17 cellular contexts compared by ENCODE assay signal in the genomic region with DNA sequence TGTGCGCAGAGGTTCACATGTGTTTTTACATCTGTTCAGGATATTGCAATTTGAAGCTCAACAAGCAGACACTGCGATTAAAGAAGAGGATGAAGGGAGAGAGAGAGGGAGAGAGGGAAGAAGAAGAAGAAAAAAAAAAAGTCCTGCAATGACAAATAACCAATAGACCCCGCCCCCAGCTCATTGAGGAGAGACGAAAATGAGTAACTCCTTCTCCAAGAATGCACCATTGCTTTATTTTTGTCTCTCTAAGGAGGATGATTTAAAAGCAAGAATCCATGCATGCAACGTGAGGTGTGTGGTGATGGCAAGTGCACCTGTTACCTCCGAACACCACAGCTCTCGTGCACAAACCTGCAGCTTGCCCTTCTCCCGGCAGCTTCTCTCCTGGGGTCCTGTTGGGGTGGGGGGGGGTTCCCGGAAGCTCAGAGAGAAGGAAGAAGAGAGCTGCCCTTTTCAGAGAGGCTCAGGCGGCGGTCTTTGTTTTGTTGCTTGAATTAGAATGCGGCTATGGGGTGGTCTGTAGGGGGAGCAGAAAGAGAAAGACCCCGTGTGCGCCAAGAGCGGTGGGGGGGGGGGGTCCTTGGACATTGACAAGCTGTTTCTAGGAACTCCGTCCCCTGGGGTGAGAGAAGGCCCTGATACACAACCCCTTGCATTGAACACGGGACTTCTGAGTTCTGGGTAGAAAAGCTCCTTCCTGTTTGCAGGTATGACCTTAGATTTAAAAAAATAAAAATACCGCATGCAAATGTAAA.
DNase-seq lines count a peak whose midpoint lies in the region; TF ChIP-seq lines count a peak whose summit lies in the region.
"Had no signal": no experiment of that assay in that cellular context is flagged by ENCODE, and none has a peak within 500 bp of the region (broad histone marks: within the 10 kb centered on the region; RNA-seq: fewer than 3 reads in every experiment).

No MANE protein-coding gene starts in this region.

- peak overlapping the region; percentile 54 for H3K4me2 ChIP-seq in DOHH2 (ENCODE audit: low read length)
- H3K4me2 ChIP-seq in neural progenitor cell: peak overlapping the region; percentile 87
- H3K4me2 ChIP-seq: KMS-11 had no signal

- DNase-seq in glutamatergic neuron (no peak), neural progenitor cell (ENCODE audit: low spot score) (peak; percentile 85), DMS79 (lab: John Stamatoyannopoulos, UW) (no peak), GM19238 (ENCODE audit: insufficient read length, low spot score) (no peak), NCI-H1092 (lab: John Stamatoyannopoulos, UW) (no peak)
- DNase-seq: adrenal gland, heart left ventricle, kidney glomerular epithelial cell, NCI-H1092 treated with DMSO at 0.1 percent for 48 hours, NCI-H524 treated with DMSO at 0.1 percent for 48 hours, nucleus accumbens, right lobe of liver, SHP77 had no signal

- peaks cover 13% of the 10 kb centered on the region for H3K4me1 Mint-ChIP-seq in glutamatergic neuron (ENCODE audit: low read depth, unreplicated experiment)
- H3K4me1 Mint-ChIP-seq in neural progenitor cell: peaks cover 53% of the 10 kb centered on the region
- H3K4me1 Mint-ChIP-seq: memory B cell had no signal

- H3K36me3 Mint-ChIP-seq in glutamatergic neuron (ENCODE audit: unreplicated experiment) (no peaks in the 10 kb centered on the region), neural progenitor cell (no peaks in the 10 kb centered on the region)
- H3K36me3 Mint-ChIP-seq: memory B cell had no signal

- no peaks in the 10 kb centered on the region for H3K9me2 ChIP-seq in DOHH2 (replicated peaks; ENCODE audit: control insufficient read depth, low read length)

- peak overlapping the region; percentile 58 for H3K27ac ChIP-seq in DOHH2 (ENCODE audit: low read depth, low read length)
- H3K27ac ChIP-seq in HUES6 (ENCODE audit: low read depth, low read length): peak overlapping the region; percentile 13; the same call in 1 of the 2 replicates
- peak overlapping the region; percentile 49 for H3K27ac ChIP-seq in neural progenitor cell
- H3K27ac ChIP-seq: adrenal gland, heart left ventricle, KMS-11, right lobe of liver had no signal

- peaks cover 7% of the 10 kb centered on the region for H3K9me3 Mint-ChIP-seq in glutamatergic neuron (ENCODE audit: unreplicated experiment)
- H3K9me3 Mint-ChIP-seq in neural progenitor cell: peaks cover 4% of the 10 kb centered on the region

- H3K27ac Mint-ChIP-seq in glutamatergic neuron (ENCODE audit: unreplicated experiment): peak overlapping the region; percentile 29
- H3K27ac Mint-ChIP-seq in neural progenitor cell: peak overlapping the region; percentile 51
- H3K27ac Mint-ChIP-seq: memory B cell had no signal

- H4K20me1 ChIP-seq in DOHH2 (ENCODE audit: control insufficient read depth, insufficient read depth, low read depth, low read length): no peaks in the 10 kb centered on the region
- H4K20me1 ChIP-seq in neural progenitor cell (ENCODE audit: low read depth): no peaks in the 10 kb centered on the region

- TF ChIP-seq CTCF in DOHH2 (IDR thresholded peaks at IDR 0.05; ENCODE audit: low read depth, low read length, poor library complexity, severe bottlenecking): no peak
- no peak for TF ChIP-seq CTCF in glutamatergic neuron (IDR thresholded peaks at IDR 0.05; ENCODE audit: partially characterized antibody, unreplicated experiment)
- peak; percentile 14 for TF ChIP-seq CTCF in neural progenitor cell (IDR thresholded peaks at IDR 0.05)

- H3K9me3 ChIP-seq in DOHH2 (ENCODE audit: control insufficient read depth, insufficient read depth, low read length) (peaks cover 9% of the 10 kb centered on the region; the same call in 1 of the 2 replicates), HUES6 (ENCODE audit: control insufficient read depth, insufficient read depth, low read depth, low read length) (no peaks in the 10 kb centered on the region; the same call in 1 of the 2 replicates), neural progenitor cell (ENCODE audit: low read depth) (no peaks in the 10 kb centered on the region)
- H3K9me3 ChIP-seq: adrenal gland, heart left ventricle, right lobe of liver had no signal

- H3K4me3 Mint-ChIP-seq in glutamatergic neuron (ENCODE audit: unreplicated experiment) (peak overlapping the region; percentile 79), neural progenitor cell (peak overlapping the region; percentile 77)
- H3K4me3 Mint-ChIP-seq: memory B cell had no signal

- H3K4me3 ChIP-seq in DOHH2 (ENCODE audit: low read length) (peak overlapping the region; percentile 53), HUES6 (ENCODE audit: low read depth, low read length) (peak overlapping the region; percentile 55), neural progenitor cell (peak overlapping the region; percentile 47)
- H3K4me3 ChIP-seq: adrenal gland, heart left ventricle, right lobe of liver had no signal

- no peaks in the 10 kb centered on the region for H3K36me3 ChIP-seq in DOHH2 (ENCODE audit: control insufficient read depth, low read length)
- no peaks in the 10 kb centered on the region for H3K36me3 ChIP-seq in HUES6 (ENCODE audit: control insufficient read depth, insufficient read depth, low read length)
- no peaks in the 10 kb centered on the region for H3K36me3 ChIP-seq in neural progenitor cell
- H3K36me3 ChIP-seq: adrenal gland, heart left ventricle, right lobe of liver had no signal

- H3K27me3 ChIP-seq in DOHH2 (ENCODE audit: control insufficient read depth, low read length): no peaks in the 10 kb centered on the region
- H3K27me3 ChIP-seq in HUES6 (ENCODE audit: control insufficient read depth, insufficient read depth, low read length): peaks cover 11% of the 10 kb centered on the region
- no peaks in the 10 kb centered on the region for H3K27me3 ChIP-seq in neural progenitor cell
- H3K27me3 ChIP-seq: right lobe of liver had no signal

- H3F3A ChIP-seq in DOHH2 (ENCODE audit: control insufficient read depth, insufficient read depth) (no peaks in the 10 kb centered on the region), neural progenitor cell (ENCODE audit: low read depth) (peaks cover 53% of the 10 kb centered on the region)

- H3K79me2 ChIP-seq in DOHH2 (ENCODE audit: control insufficient read depth, low read length) (no peaks in the 10 kb centered on the region), neural progenitor cell (ENCODE audit: low read depth) (no peaks in the 10 kb centered on the region)

- H2AFZ ChIP-seq in neural progenitor cell (replicated peaks): no peak overlapping the region

- H3K9ac ChIP-seq in HUES6 (ENCODE audit: low read length): peak overlapping the region; percentile 29
- H3K9ac ChIP-seq in neural progenitor cell: no peak overlapping the region
- H3K9ac ChIP-seq: KMS-11 had no signal

- H3K27me3 Mint-ChIP-seq in glutamatergic neuron (ENCODE audit: unreplicated experiment): peaks cover 7% of the 10 kb centered on the region
- H3K27me3 Mint-ChIP-seq in neural progenitor cell (ENCODE audit: insufficient read depth, low read depth): peaks cover 19% of the 10 kb centered on the region

- H3K4me1 ChIP-seq in DOHH2 (ENCODE audit: control insufficient read depth, low read length): peaks cover 36% of the 10 kb centered on the region
- H3K4me1 ChIP-seq in HUES6 (ENCODE audit: control insufficient read depth, insufficient read depth, low read length): peaks cover 28% of the 10 kb centered on the region
- H3K4me1 ChIP-seq in neural progenitor cell: peaks cover 47% of the 10 kb centered on the region
- H3K4me1 ChIP-seq: adrenal gland, heart left ventricle, right lobe of liver had no signal
